10 cellular contexts compared by ENCODE assay signal in genomic region chr1:108947871-108948525, GRCh38. TPM values are rescaled to one million over a fixed set of nuclear protein-coding genes. Genes with fewer than 3 reads are reported as not detected.
DNase-seq lines count a peak whose midpoint lies in the region; ATAC-seq, FAIRE-seq and TF ChIP-seq lines count a peak whose summit lies in the region.
"Had no signal": no experiment of that assay in that cellular context is flagged by ENCODE, and none has a peak within 500 bp of the region (broad histone marks: within the 10 kb centered on the region; RNA-seq: fewer than 3 reads in every experiment).

No MANE protein-coding gene starts in this region.

- H3K36me3 ChIP-seq in SK-N-MC (ENCODE audit: insufficient read depth, low read length) (peaks cover 37% of the 10 kb centered on the region), esophagus muscularis mucosa (peaks cover 0 to 42% (median 27%) of the 10 kb centered on the region in 4 donors), lung (ENCODE audit: control insufficient read depth in 2 of 2, insufficient read depth in 2 of 2, low read length in 2 of 2) (peaks cover 6 to 17% of the 10 kb centered on the region in 2 donors), thoracic aorta (peaks cover 9% of the 10 kb centered on the region)

- H3K9me3 ChIP-seq in SK-N-MC (ENCODE audit: low read depth, low read length) (no peaks in the 10 kb centered on the region), esophagus muscularis mucosa (no peaks in the 10 kb centered on the region), lung (ENCODE audit: control insufficient read depth in 2 of 2, insufficient read depth in 1 of 2, low read length in 1 of 2) (no peaks in the 10 kb centered on the region), thoracic aorta (no peaks in the 10 kb centered on the region)
- H3K9me3 ChIP-seq: neutrophil had no signal

- intact Hi-C loops in esophagus muscularis mucosa (cut with DNase I): no loop called here

- no peaks in the 10 kb centered on the region for H3K27me3 ChIP-seq in esophagus muscularis mucosa
- no peaks in the 10 kb centered on the region for H3K27me3 ChIP-seq in lung (ENCODE audit: control insufficient read depth, insufficient read depth)
- no peaks in the 10 kb centered on the region for H3K27me3 ChIP-seq in thoracic aorta (replicated peaks; ENCODE audit: insufficient read depth)
- H3K27me3 ChIP-seq: neutrophil had no signal

- peak overlapping the region; percentile 22; the same call in 1 of the 2 replicates for H3K27ac ChIP-seq in SK-N-MC
- H3K27ac ChIP-seq in esophagus muscularis mucosa (replicated peaks in 1 of 4): peak overlapping the region; percentile 3 to 60 (median 29)
- no peak overlapping the region for H3K27ac ChIP-seq in lung (ENCODE audit: low read depth in 1 of 2, low read length in 1 of 2)
- H3K27ac ChIP-seq in thoracic aorta: no peak overlapping the region
- H3K27ac ChIP-seq: neutrophil, WERI-Rb-1 had no signal

- WGBS in esophagus muscularis mucosa: 11% methylated on average over 6 of the region's 6 CpGs
- WGBS in lung, 2 donors: 22 to 28% methylated on average over 6 of the region's 6 CpGs

- H3K4me1 ChIP-seq in esophagus muscularis mucosa: peaks cover 13 to 21% (median 20%) of the 10 kb centered on the region in 4 donors
- H3K4me1 ChIP-seq in lung (ENCODE audit: control insufficient read depth in 2 of 2, insufficient read depth in 2 of 2, low read length in 2 of 2): peaks cover 0 to 2% of the 10 kb centered on the region in 2 donors
- H3K4me1 ChIP-seq in thoracic aorta (ENCODE audit: control insufficient read depth in 1 of 2, low read depth in 2 of 2): peaks cover 0 to 15% of the 10 kb centered on the region in 2 donors

- TF ChIP-seq POLR2A in esophagus muscularis mucosa (IDR thresholded peaks at IDR 0.05; ENCODE audit: low read depth): no peak

- no peak for TF ChIP-seq CTCF in esophagus muscularis mucosa (IDR thresholded peaks at IDR 0.05)
- no peak for TF ChIP-seq CTCF in lung (IDR thresholded peaks at IDR 0.05; ENCODE audit: control extremely low read depth, extremely low read depth)
- no peak for TF ChIP-seq CTCF in thoracic aorta (IDR thresholded peaks at IDR 0.05)

- H3K4me3 ChIP-seq in SK-N-MC: no peak overlapping the region
- H3K4me3 ChIP-seq in esophagus muscularis mucosa: peak overlapping the region in 3 of 4 donors; percentile 1 to 27 (median 12)
- H3K4me3 ChIP-seq in lung: no peak overlapping the region
- H3K4me3 ChIP-seq in thoracic aorta: peak overlapping the region; percentile 9

- TF ChIP-seq EP300 in esophagus muscularis mucosa (IDR thresholded peaks at IDR 0.05): no peak

- ATAC-seq in lung (ENCODE audit: insufficient read depth, low FRiP score) (peak; percentile 69), thoracic aorta (ENCODE audit: insufficient number of reproducible peaks, low FRiP score, low read depth) (no peak), GM19023 (IDR thresholded peaks at IDR 0.05; ENCODE audit: unreplicated experiment) (no peak)

- no peak for FAIRE-seq in frontal cortex (lab: Jason Lieb, UNC)

- H3K9ac ChIP-seq in SK-N-MC (ENCODE audit: insufficient read length): no peak overlapping the region

- DNase-seq in SK-N-MC (ENCODE audit: low read depth, low spot score): no peak
- no peak for DNase-seq in esophagus muscularis mucosa (ENCODE audit: extremely low spot score)
- no peak for DNase-seq in lung (ENCODE audit: low spot score)
- no peak for DNase-seq in thoracic aorta (ENCODE audit: low spot score)
- DNase-seq in NCI-H2107 (lab: John Stamatoyannopoulos, UW): no peak
- no peak for DNase-seq in frontal cortex (ENCODE audit: low spot score in 2 of 2)
- DNase-seq: NCI-H1092, WERI-Rb-1 had no signal

RNA-seq across cellular contexts. Expression of gene CLCC1, which starts 15.3 kb away (rescaled TPM):
- total RNA-seq in esophagus muscularis mucosa (10 to 100 TPM; 16.6 to 32.4 (median 25.9) TPM), lung (10 to 100 TPM; 27.4 to 29.2 TPM), thoracic aorta (10 to 100 TPM; 25.5 to 36.4 TPM), frontal cortex (28.1 TPM)
- polyA plus RNA-seq in lung: 10 to 100 TPM in 1 of 2 donors, 1 to 10 TPM in 1; 9.7 to 12.2 TPM

Comparison
In these comparisons a context has a peak if more than half of its experiments do, and no peak if none do; other contexts are left out.
1. H3K27ac ChIP-seq: peak in SK-N-MC (single experiment) and esophagus muscularis mucosa (4 of 4); none in lung (0 of 2) and thoracic aorta (0 of 2).
2. H3K4me3 ChIP-seq: peak in esophagus muscularis mucosa (3 of 4) and thoracic aorta (single experiment); none in SK-N-MC (single experiment) and lung (single experiment).